ENCODE assay signal across 1 cellular context in the genomic region with DNA sequence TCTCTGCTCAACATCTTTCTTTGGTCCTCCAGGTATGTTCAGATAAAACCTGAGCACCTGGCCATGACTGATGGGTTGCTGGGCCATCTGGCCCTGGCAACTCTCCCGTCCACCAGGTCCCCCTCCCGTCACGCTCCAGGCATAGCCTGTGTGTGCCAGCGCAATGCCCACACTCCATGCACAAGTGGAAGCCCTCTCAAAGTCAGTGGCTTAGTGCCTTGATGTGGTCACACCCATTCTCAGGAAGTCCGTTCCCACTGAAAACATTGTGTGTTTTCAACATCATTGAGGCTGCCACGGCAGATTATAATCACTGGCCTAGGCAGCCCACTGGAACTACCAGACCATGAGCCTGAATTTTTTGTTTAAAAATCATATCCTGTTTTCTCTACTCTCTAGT.
TF ChIP-seq lines count a peak whose summit lies in the region.

No MANE protein-coding gene starts in this region.

TF ChIP-seq in WTC11, 78 proteins besides CTCF, POLR2A, EP300 and RAD21 (continued from another document):
- TF ChIP-seq, protein P1, sequence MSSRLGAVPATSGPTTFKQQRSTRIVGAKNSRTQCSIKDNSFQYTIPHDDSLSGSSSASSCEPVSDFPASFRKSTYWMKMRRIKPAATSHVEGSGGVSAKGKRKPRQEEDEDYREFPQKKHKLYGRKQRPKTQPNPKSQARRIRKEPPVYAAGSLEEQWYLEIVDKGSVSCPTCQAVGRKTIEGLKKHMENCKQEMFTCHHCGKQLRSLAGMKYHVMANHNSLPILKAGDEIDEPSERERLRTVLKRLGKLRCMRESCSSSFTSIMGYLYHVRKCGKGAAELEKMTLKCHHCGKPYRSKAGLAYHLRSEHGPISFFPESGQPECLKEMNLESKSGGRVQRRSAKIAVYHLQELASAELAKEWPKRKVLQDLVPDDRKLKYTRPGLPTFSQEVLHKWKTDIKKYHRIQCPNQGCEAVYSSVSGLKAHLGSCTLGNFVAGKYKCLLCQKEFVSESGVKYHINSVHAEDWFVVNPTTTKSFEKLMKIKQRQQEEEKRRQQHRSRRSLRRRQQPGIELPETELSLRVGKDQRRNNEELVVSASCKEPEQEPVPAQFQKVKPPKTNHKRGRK (CRISPR knock-in tag; IDR thresholded peaks at IDR 0.05; ENCODE audit: borderline replicate concordance) = no peak
- TF ChIP-seq KAT7 (CRISPR knock-in tag; IDR thresholded peaks at IDR 0.05; ENCODE audit: borderline replicate concordance) (no peak), ZNF423 (CRISPR knock-in tag; IDR thresholded peaks at IDR 0.05) (no peak)
